ENCODE assay signal across 16 cellular contexts in genomic region chr15:84684092-84684491, GRCh38. TPM values are rescaled to one million over a fixed set of nuclear protein-coding genes. Genes with fewer than 3 reads are reported as not detected.
DNase-seq lines count a peak whose midpoint lies in the region; ATAC-seq and TF ChIP-seq lines count a peak whose summit lies in the region.
"Had no signal": no experiment of that assay in that cellular context is flagged by ENCODE, and none has a peak within 500 bp of the region (broad histone marks: within the 10 kb centered on the region; RNA-seq: fewer than 3 reads in every experiment).

No MANE protein-coding gene starts in this region.

- H3K36me3 Mint-ChIP-seq in MCF 10A (ENCODE audit: insufficient read depth, unreplicated experiment), result peaks cover 68% of the 10 kb centered on the region
- H3K36me3 Mint-ChIP-seq in activated T-helper 17 cell treated with anti-CD3 and anti-CD28 coated beads, Interleukin-2, amount 50 U/mL, for 72 hours (ENCODE audit: low read depth), result peaks cover 99% of the 10 kb centered on the region

- H3K9me3 ChIP-seq in breast epithelium (no peaks in the 10 kb centered on the region), gastrocnemius medialis (no peaks in the 10 kb centered on the region), right cardiac atrium (ENCODE audit: control insufficient read depth, low read length) (no peaks in the 10 kb centered on the region)

- H3K4me3 Mint-ChIP-seq in MCF 10A (ENCODE audit: unreplicated experiment), result no peak overlapping the region
- no peak overlapping the region for H3K4me3 Mint-ChIP-seq in activated T-helper 17 cell treated with anti-CD3 and anti-CD28 coated beads, Interleukin-2, amount 50 U/mL, for 72 hours
- H3K4me3 Mint-ChIP-seq: neural progenitor cell had no signal

- POLR2A ChIA-PET in MCF 10A (lab: Yijun Ruan, JAX), result interaction anchor here (0.6 to 1.1 kb wide), 2 partner anchors 30 to 51 kb away, joined by 3 read pairs; partner anchors contain the start of gene WDR73

- H3K4me3 ChIP-seq in breast epithelium (no peak overlapping the region), gastrocnemius medialis (no peak overlapping the region), right cardiac atrium (ENCODE audit: low read length) (no peak overlapping the region)
- H3K4me3 ChIP-seq: neural progenitor cell had no signal

- no peak overlapping the region for H3K27ac ChIP-seq in breast epithelium
- H3K27ac ChIP-seq in foreskin keratinocyte, result no peak overlapping the region
- H3K27ac ChIP-seq in gastrocnemius medialis, result no peak overlapping the region
- H3K27ac ChIP-seq in right cardiac atrium (ENCODE audit: low read length), result no peak overlapping the region
- H3K27ac ChIP-seq: neural progenitor cell had no signal

- H3K36me3 ChIP-seq in breast epithelium (no peaks in the 10 kb centered on the region), gastrocnemius medialis (peaks cover 0 to 52% of the 10 kb centered on the region in 2 donors)

- H3K27ac Mint-ChIP-seq in MCF 10A (ENCODE audit: low read depth, unreplicated experiment), result no peak overlapping the region
- H3K27ac Mint-ChIP-seq in activated T-helper 17 cell treated with anti-CD3 and anti-CD28 coated beads, Interleukin-2, amount 50 U/mL, for 72 hours, result peak overlapping the region; percentile 81
- H3K27ac Mint-ChIP-seq: neural progenitor cell had no signal

- H3K4me1 ChIP-seq in breast epithelium (no peaks in the 10 kb centered on the region), foreskin keratinocyte (no peaks in the 10 kb centered on the region), gastrocnemius medialis (no peaks in the 10 kb centered on the region), right cardiac atrium (ENCODE audit: control insufficient read depth, insufficient read depth, low read length) (no peaks in the 10 kb centered on the region)
- H3K4me1 ChIP-seq: neural progenitor cell had no signal

- CTCF ChIA-PET in MCF 10A (lab: Yijun Ruan, JAX), result interaction anchor here (0.6 to 0.8 kb wide), 2 partner anchors 25 to 28 kb away, joined by 3 to 4 read pairs; no protein-coding TSS in a partner anchor

- H3K27me3 Mint-ChIP-seq in MCF 10A (ENCODE audit: insufficient read depth, unreplicated experiment), result no peaks in the 10 kb centered on the region
- no peaks in the 10 kb centered on the region for H3K27me3 Mint-ChIP-seq in activated T-helper 17 cell treated with anti-CD3 and anti-CD28 coated beads, Interleukin-2, amount 50 U/mL, for 72 hours

- no peak for TF ChIP-seq POLR2A in breast epithelium (IDR thresholded peaks at IDR 0.05)
- no peak for TF ChIP-seq POLR2A in gastrocnemius medialis (IDR thresholded peaks at IDR 0.05)

- TF ChIP-seq CTCF in MCF 10A (IDR thresholded peaks at IDR 0.05; ENCODE audit: unreplicated experiment), result no peak
- no peak for TF ChIP-seq CTCF in breast epithelium (IDR thresholded peaks at IDR 0.05)
- no peak for TF ChIP-seq CTCF in foreskin keratinocyte (conservative IDR thresholded peaks at IDR 0.05)
- no peak for TF ChIP-seq CTCF in gastrocnemius medialis (IDR thresholded peaks at IDR 0.05 in 4 of 5, conservative IDR thresholded peaks at IDR 0.05 in 1 of 5)

- no TSS peak for BruUV-seq in MCF 10A (replicated peaks; lab: Mats Ljungman, UMichigan)

- H3K27me3 ChIP-seq in breast epithelium (no peaks in the 10 kb centered on the region), foreskin keratinocyte (no peaks in the 10 kb centered on the region), gastrocnemius medialis (no peaks in the 10 kb centered on the region), right cardiac atrium (ENCODE audit: control insufficient read depth, insufficient read depth) (no peaks in the 10 kb centered on the region)
- H3K27me3 ChIP-seq: neural progenitor cell had no signal

- H3K4me1 Mint-ChIP-seq in MCF 10A (ENCODE audit: insufficient read depth, unreplicated experiment), result peaks cover 12% of the 10 kb centered on the region
- peaks cover 21% of the 10 kb centered on the region for H3K4me1 Mint-ChIP-seq in activated T-helper 17 cell treated with anti-CD3 and anti-CD28 coated beads, Interleukin-2, amount 50 U/mL, for 72 hours
- H3K4me1 Mint-ChIP-seq: neural progenitor cell had no signal

- no peaks in the 10 kb centered on the region for H3K9me3 Mint-ChIP-seq in MCF 10A (ENCODE audit: unreplicated experiment)
- H3K9me3 Mint-ChIP-seq in activated T-helper 17 cell treated with anti-CD3 and anti-CD28 coated beads, Interleukin-2, amount 50 U/mL, for 72 hours, result no peaks in the 10 kb centered on the region
- H3K9me3 Mint-ChIP-seq: neural progenitor cell had no signal

- in situ Hi-C loops in gastrocnemius medialis (cut with MboI; ENCODE audit: low sequenced_read_pairs in 4 of 4), result no loop called here

- no peak for ATAC-seq in activated T-helper 17 cell treated with anti-CD3 and anti-CD28 coated beads, Interleukin-2, amount 50 U/mL, for 72 hours (replicated peaks)
- ATAC-seq in foreskin keratinocyte (peak; percentile 33), gastrocnemius medialis (no peak), right cardiac atrium (no peak)
- ATAC-seq: esophagus mucosa, Panc1 had no signal

- 39% methylated on average over 1 of the region's 1 CpG for WGBS in right cardiac atrium

- intact Hi-C loops in MCF 10A (cut with micrococcal nuclease), result loop anchor here (2.0 kb wide), 1 partner anchor 29 kb away; the partner anchor contains the start of gene WDR73
- intact Hi-C loops in breast epithelium (cut with DNase I; ENCODE audit: low total_unique reads), result no loop called here
- intact Hi-C loops in gastrocnemius medialis (cut with DNase I; ENCODE audit: low total_unique reads), result no loop called here
- intact Hi-C loops in right cardiac atrium (cut with DNase I), result no loop called here

- peak; percentile 17 for DNase-seq in MCF 10A (ENCODE audit: unreplicated experiment)
- DNase-seq in breast epithelium (ENCODE audit: low spot score in 2 of 2), result no peak
- DNase-seq in foreskin keratinocyte, result peak in 1 of 2 donors; percentile 6
- no peak for DNase-seq in stimulated activated CD4-positive, alpha-beta T cell treated with anti-CD3 and anti-CD28 coated beads, Interleukin-4, amount 100 ng/mL, for 1 hour
- DNase-seq in gastrocnemius medialis, result no peak
- no peak for DNase-seq in HuH-7.5 (ENCODE audit: low spot score)
- DNase-seq in right cardiac atrium, result no peak
- DNase-seq: activated CD4-positive, CD25-positive, alpha-beta regulatory T cell treated with anti-CD3 and anti-CD28 coated beads, Interleukin-2, amount 50 U/mL, for 72 hours; cortex of kidney; NCI-H1694 treated with DMSO at 0.1 percent for 48 hours; NCI-H510A; stimulated activated naive CD4-positive, alpha-beta T cell had no signal

RNA-seq across cellular contexts. Expression of gene NMB, which starts 26.1 kb away (rescaled TPM):
- total RNA-seq in MCF 10A (2022) (5.1 and 7.1 TPM in 2 replicates), breast epithelium (10 to 100 TPM; 13.8 to 26.9 (median 15.7) TPM), foreskin keratinocyte (9.0 and 12.7 TPM in 2 replicates), gastrocnemius medialis (1 to 10 TPM in 2 of 4 donors, under 1 TPM in 1, not detected in 1; 0.94 to 1.6 (median 1.6) TPM), right cardiac atrium (1 to 10 TPM in 3 of 4 donors, under 1 TPM in 1; 0.96 to 4.7 (median 2.1) TPM)
- 1 to 10 TPM; 7.8 TPM for total RNA-seq in activated T-helper 17 cell treated with anti-CD3 and anti-CD28 coated beads, Interleukin-2, amount 50 U/mL, for 72 hours
- polyA plus RNA-seq in foreskin keratinocyte (13.0 and 18.6 TPM in 2 replicates), right cardiac atrium (6.9 TPM)

RNA-seq across cellular contexts. Expression of gene WDR73, which starts 30.0 kb away (rescaled TPM):
- total RNA-seq in MCF 10A (2022), result 40.9 and 42.1 TPM in 2 replicates
- total RNA-seq in breast epithelium, result 10 to 100 TPM; 13.8 to 35.0 (median 30.8) TPM
- total RNA-seq in activated T-helper 17 cell treated with anti-CD3 and anti-CD28 coated beads, Interleukin-2, amount 50 U/mL, for 72 hours, result 10 to 100 TPM; 14.8 to 22.5 TPM
- 19.0 and 22.6 TPM in 2 replicates for total RNA-seq in foreskin keratinocyte
- polyA plus RNA-seq in foreskin keratinocyte, result 14.7 and 15.9 TPM in 2 replicates
- 10 to 100 TPM in 3 of 4 donors, 1 to 10 TPM in 1; 6.7 to 11.7 (median 10.3) TPM for total RNA-seq in gastrocnemius medialis
- total RNA-seq in right cardiac atrium, result 10 to 100 TPM; 13.7 to 18.8 (median 17.0) TPM
- polyA plus RNA-seq in right cardiac atrium, result 10.7 TPM

RNA-seq across cellular contexts. Expression of gene SEC11A, which starts 31.8 kb away (rescaled TPM):
- total RNA-seq in MCF 10A (2022) (192 and 197 TPM in 2 replicates), breast epithelium (100 to 1,000 TPM; 121 to 188 (median 122) TPM), foreskin keratinocyte (127 and 135 TPM in 2 replicates), gastrocnemius medialis (100 to 1,000 TPM in 3 of 4 donors, 10 to 100 TPM in 1; 90.2 to 127 (median 118) TPM), right cardiac atrium (10 to 100 TPM; 86.2 to 91.6 (median 88.1) TPM)
- total RNA-seq in activated T-helper 17 cell treated with anti-CD3 and anti-CD28 coated beads, Interleukin-2, amount 50 U/mL, for 72 hours, result 100 to 1,000 TPM; 111 to 116 TPM
- polyA plus RNA-seq in foreskin keratinocyte (141 and 143 TPM in 2 replicates), right cardiac atrium (92.2 TPM)
